In genomic region chr4:36056128-36056527, GRCh38 we compare ENCODE assay signal across 24 cellular contexts.
"Had no signal": no experiment of that assay in that cellular context is flagged by ENCODE, and none has a peak within 500 bp of the region (broad histone marks: within the 10 kb centered on the region; RNA-seq: fewer than 3 reads in every experiment).

No MANE protein-coding gene starts in this region.

- H3K36me3 ChIP-seq: brain microvascular endothelial cell, cardiac muscle cell, SJSA1 had no signal

- H3K9me3 ChIP-seq: SJSA1 had no signal

- H3K4me3 ChIP-seq: cardiac muscle cell, SJSA1 had no signal

- H3K4me1 ChIP-seq: SJSA1 had no signal

- H3K27ac ChIP-seq: brain microvascular endothelial cell, cardiac muscle cell, SJSA1 had no signal

- H3K27me3 ChIP-seq: brain microvascular endothelial cell, cardiac muscle cell, SJSA1 had no signal

- DNase-seq: activated CD4-positive, alpha-beta memory T cell treated with anti-CD3 and anti-CD28 coated beads for 36 hours; activated CD4-positive, alpha-beta T cell treated with anti-CD3 and anti-CD28 coated beads, Interleukin-2, amount 10 ng/mL, durations not matched to agents 7 days and 5 days; activated CD4-positive, CD25-positive, alpha-beta regulatory T cell; activated CD8-positive, alpha-beta memory T cell treated with anti-CD3 and anti-CD28 coated beads for 24 hours; activated effector memory CD4-positive, alpha-beta T cell treated with anti-CD3 and anti-CD28 coated beads, Interleukin-2, amount 50 U/mL, for 16 hours; activated naive CD4-positive, alpha-beta T cell treated with Interleukin-2 at 50 U/mL for 16 hours; activated T-cell treated with anti-CD3 and anti-CD28 coated beads, Interleukin-2, amount 50 U/mL, for 4 hours; amygdala; brain microvascular endothelial cell; KG1; NCI-H1092; NCI-H1417 treated with DMSO at 0.1 percent for 48 hours; NCI-H1694; NCI-H2029 treated with DMSO at 0.1 percent for 48 hours; NCI-H345; NCI-H510A; NCI-H526 treated with DMSO at 0.1 percent for 48 hours; SHP77; SW 1271 had no signal

- ATAC-seq: activated T-cell treated with anti-CD3 and anti-CD28 coated beads, Interleukin-2, amount 50 U/mL, for 4 hours; SK-N-SH treated with all-trans-retinoic acid at 6 μM for 48 hours had no signal

- FAIRE-seq: RCC 7860, TTC549 had no signal
